22 cellular contexts compared by ENCODE assay signal in genomic region chr17:37017355-37017754, GRCh38.
"Had no signal": no experiment of that assay in that cellular context is flagged by ENCODE, and none has a peak within 500 bp of the region (broad histone marks: within the 10 kb centered on the region; RNA-seq: fewer than 3 reads in every experiment).

No MANE protein-coding gene starts in this region.

- H3K4me1 ChIP-seq: esophagus squamous epithelium, lower lobe of right lung, psoas muscle, sigmoid colon, stomach, thyroid gland, vagina had no signal

- H3K36me3 ChIP-seq: ovary had no signal

- H3K4me3 ChIP-seq: esophagus squamous epithelium, lower lobe of right lung, ovary, psoas muscle, sigmoid colon, stomach, thyroid gland, vagina had no signal

- H3K4me3 Mint-ChIP-seq: dendritic cell treated with granulocyte-macrophage colony-stimulating factor and Interleukin-4, amounts not matched to agents 40 ng/mL and 50 ng/mL, for 4 days; naive thymus-derived CD8-positive, alpha-beta T cell; stimulated activated effector memory CD8-positive, alpha-beta T cell treated with anti-CD3 and anti-CD28 coated beads, Interleukin-12 subunit alpha, Interleukin-12 subunit beta, amount 100 ng/mL, for 72 hours had no signal

- H3K27ac ChIP-seq: esophagus squamous epithelium, lower lobe of right lung, ovary, psoas muscle, sigmoid colon, stomach, thyroid gland, vagina had no signal

- DNase-seq: effector CD8-positive, alpha-beta T cell; esophagus squamous epithelium; foreskin melanocyte; head of caudate nucleus; left ventricle myocardium superior; lower lobe of right lung; naive thymus-derived CD8-positive, alpha-beta T cell; occipital lobe; ovary; posterior cingulate gyrus; psoas muscle; right cardiac atrium; sigmoid colon; stimulated activated CD4-positive, alpha-beta T cell treated with anti-CD3 and anti-CD28 coated beads, Interleukin-2, amount 100 ng/mL, for 24 hours; stimulated activated CD4-positive, alpha-beta T cell treated with anti-CD3 and anti-CD28 coated beads, Interleukin-4, amount 100 ng/mL, for 24 hours; stimulated activated naive CD4-positive, alpha-beta T cell treated with Interleukin-2 at 50 U/mL for 16 hours; stomach; thyroid gland; trophoblast cell had no signal

- H3K27me3 Mint-ChIP-seq: dendritic cell treated with granulocyte-macrophage colony-stimulating factor and Interleukin-4, amounts not matched to agents 40 ng/mL and 50 ng/mL, for 4 days; naive thymus-derived CD8-positive, alpha-beta T cell had no signal

- ATAC-seq: left ventricle myocardium superior; lower lobe of right lung; naive thymus-derived CD8-positive, alpha-beta T cell; psoas muscle; right cardiac atrium; stimulated activated effector memory CD8-positive, alpha-beta T cell treated with anti-CD3 and anti-CD28 coated beads, Interleukin-12 subunit alpha, Interleukin-12 subunit beta, amount 100 ng/mL, for 72 hours had no signal

- H3K9me3 Mint-ChIP-seq: dendritic cell treated with granulocyte-macrophage colony-stimulating factor and Interleukin-4, amounts not matched to agents 40 ng/mL and 50 ng/mL, for 4 days; naive thymus-derived CD8-positive, alpha-beta T cell; stimulated activated effector memory CD8-positive, alpha-beta T cell treated with anti-CD3 and anti-CD28 coated beads, Interleukin-12 subunit alpha, Interleukin-12 subunit beta, amount 100 ng/mL, for 72 hours had no signal

- H3K9me3 ChIP-seq: esophagus squamous epithelium, lower lobe of right lung, ovary, psoas muscle, sigmoid colon, stomach, thyroid gland, vagina had no signal

- H3K27me3 ChIP-seq: esophagus squamous epithelium, ovary, sigmoid colon, stomach, thyroid gland, vagina had no signal

- H3K27ac Mint-ChIP-seq: dendritic cell treated with granulocyte-macrophage colony-stimulating factor and Interleukin-4, amounts not matched to agents 40 ng/mL and 50 ng/mL, for 4 days; stimulated activated effector memory CD8-positive, alpha-beta T cell treated with anti-CD3 and anti-CD28 coated beads, Interleukin-12 subunit alpha, Interleukin-12 subunit beta, amount 100 ng/mL, for 72 hours had no signal
